ENCODE assay signal across 1 cellular context in the genomic region with DNA sequence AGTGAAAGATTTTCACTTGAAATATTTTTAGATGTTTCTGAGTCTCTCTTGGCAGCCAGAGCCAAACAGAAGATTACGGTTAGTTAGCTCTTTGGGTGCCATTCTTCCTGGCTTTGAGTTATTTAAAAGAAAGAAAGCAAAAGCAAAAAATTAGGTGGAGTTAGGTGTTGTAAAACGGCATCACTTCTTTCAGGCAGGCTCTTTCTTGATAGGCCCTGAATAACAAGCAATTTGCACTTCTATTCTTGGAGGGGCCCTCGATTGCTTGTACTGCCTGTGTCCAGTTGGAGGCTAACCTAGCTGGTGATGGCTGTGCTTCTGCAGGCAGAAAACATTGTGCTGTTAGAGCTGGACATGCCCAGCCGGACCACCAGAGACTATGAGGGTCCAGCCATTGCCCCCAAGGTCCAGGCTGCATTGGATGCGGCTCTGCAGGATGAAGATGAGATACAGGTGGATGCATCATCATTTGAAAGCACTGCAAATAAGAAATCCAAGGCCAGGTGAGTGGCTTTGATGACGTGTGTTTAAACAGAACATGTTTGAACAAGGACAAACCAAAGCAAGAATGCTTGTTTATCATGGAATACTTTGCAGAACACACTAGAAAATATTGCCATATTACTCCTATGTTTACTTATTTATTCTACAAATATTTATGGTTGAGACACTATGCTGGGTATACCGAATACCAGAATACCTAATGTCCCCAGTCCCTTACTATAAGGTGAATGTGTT.
A peak's percentile ranks its signal among the peaks of the same experiment; 100 is the strongest.
TF ChIP-seq lines count a peak whose summit lies in the region.

No MANE protein-coding gene starts in this region.

TF ChIP-seq in HepG2, 621 proteins besides CTCF, POLR2A, EP300 and RAD21 (continued from another document and continues in another):
- TF ChIP-seq, protein P1, sequence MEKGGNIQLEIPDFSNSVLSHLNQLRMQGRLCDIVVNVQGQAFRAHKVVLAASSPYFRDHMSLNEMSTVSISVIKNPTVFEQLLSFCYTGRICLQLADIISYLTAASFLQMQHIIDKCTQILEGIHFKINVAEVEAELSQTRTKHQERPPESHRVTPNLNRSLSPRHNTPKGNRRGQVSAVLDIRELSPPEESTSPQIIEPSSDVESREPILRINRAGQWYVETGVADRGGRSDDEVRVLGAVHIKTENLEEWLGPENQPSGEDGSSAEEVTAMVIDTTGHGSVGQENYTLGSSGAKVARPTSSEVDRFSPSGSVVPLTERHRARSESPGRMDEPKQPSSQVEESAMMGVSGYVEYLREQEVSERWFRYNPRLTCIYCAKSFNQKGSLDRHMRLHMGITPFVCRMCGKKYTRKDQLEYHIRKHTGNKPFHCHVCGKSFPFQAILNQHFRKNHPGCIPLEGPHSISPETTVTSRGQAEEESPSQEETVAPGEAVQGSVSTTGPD (CRISPR knock-in tag; IDR thresholded peaks at IDR 0.05), result no peak
- TF ChIP-seq AHR (CRISPR knock-in tag; IDR thresholded peaks at IDR 0.05), result peak; percentile 77; the same call in 1 of the 2 replicates
- TF ChIP-seq MEF2D (CRISPR knock-in tag; IDR thresholded peaks at IDR 0.05), result peak; percentile 71; the same call in 1 of the 2 replicates
- TF ChIP-seq RARA (CRISPR knock-in tag; IDR thresholded peaks at IDR 0.05), result peak; percentile 92
- TF ChIP-seq, protein P2, sequence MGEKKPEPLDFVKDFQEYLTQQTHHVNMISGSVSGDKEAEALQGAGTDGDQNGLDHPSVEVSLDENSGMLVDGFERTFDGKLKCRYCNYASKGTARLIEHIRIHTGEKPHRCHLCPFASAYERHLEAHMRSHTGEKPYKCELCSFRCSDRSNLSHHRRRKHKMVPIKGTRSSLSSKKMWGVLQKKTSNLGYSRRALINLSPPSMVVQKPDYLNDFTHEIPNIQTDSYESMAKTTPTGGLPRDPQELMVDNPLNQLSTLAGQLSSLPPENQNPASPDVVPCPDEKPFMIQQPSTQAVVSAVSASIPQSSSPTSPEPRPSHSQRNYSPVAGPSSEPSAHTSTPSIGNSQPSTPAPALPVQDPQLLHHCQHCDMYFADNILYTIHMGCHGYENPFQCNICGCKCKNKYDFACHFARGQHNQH (CRISPR knock-in tag; IDR thresholded peaks at IDR 0.05), result peak; percentile 96
- TF ChIP-seq WIZ (CRISPR knock-in tag; IDR thresholded peaks at IDR 0.05), result no peak
- TF ChIP-seq, protein P3, sequence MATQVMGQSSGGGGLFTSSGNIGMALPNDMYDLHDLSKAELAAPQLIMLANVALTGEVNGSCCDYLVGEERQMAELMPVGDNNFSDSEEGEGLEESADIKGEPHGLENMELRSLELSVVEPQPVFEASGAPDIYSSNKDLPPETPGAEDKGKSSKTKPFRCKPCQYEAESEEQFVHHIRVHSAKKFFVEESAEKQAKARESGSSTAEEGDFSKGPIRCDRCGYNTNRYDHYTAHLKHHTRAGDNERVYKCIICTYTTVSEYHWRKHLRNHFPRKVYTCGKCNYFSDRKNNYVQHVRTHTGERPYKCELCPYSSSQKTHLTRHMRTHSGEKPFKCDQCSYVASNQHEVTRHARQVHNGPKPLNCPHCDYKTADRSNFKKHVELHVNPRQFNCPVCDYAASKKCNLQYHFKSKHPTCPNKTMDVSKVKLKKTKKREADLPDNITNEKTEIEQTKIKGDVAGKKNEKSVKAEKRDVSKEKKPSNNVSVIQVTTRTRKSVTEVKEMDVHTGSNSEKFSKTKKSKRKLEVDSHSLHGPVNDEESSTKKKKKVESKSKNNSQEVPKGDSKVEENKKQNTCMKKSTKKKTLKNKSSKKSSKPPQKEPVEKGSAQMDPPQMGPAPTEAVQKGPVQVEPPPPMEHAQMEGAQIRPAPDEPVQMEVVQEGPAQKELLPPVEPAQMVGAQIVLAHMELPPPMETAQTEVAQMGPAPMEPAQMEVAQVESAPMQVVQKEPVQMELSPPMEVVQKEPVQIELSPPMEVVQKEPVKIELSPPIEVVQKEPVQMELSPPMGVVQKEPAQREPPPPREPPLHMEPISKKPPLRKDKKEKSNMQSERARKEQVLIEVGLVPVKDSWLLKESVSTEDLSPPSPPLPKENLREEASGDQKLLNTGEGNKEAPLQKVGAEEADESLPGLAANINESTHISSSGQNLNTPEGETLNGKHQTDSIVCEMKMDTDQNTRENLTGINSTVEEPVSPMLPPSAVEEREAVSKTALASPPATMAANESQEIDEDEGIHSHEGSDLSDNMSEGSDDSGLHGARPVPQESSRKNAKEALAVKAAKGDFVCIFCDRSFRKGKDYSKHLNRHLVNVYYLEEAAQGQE (IDR thresholded peaks at IDR 0.05; ENCODE audit: borderline replicate concordance in 1 of 2, low read depth in 1 of 2, low read length in 2 of 2), result peak in 1 of 2 experiments; percentile 49; a peak in 1 of 4 replicates
- no peak for TF ChIP-seq TCF7L2 (IDR thresholded peaks at IDR 0.05; ENCODE audit: low read depth, low read length)
- peak; percentile 77; the same call in 1 of the 2 replicates for TF ChIP-seq ETV5 (CRISPR knock-in tag; IDR thresholded peaks at IDR 0.05; ENCODE audit: borderline replicate concordance)
- TF ChIP-seq ZNF317 (CRISPR knock-in tag; IDR thresholded peaks at IDR 0.05), result peak; percentile 61
- no peak for TF ChIP-seq SOX6 (IDR thresholded peaks at IDR 0.05)
- peak; percentile 93 for TF ChIP-seq SOX6 (CRISPR knock-in tag; IDR thresholded peaks at IDR 0.05)
- 0 out of 2 replicates have a peak, but pooled peaks have one; percentile 68 for TF ChIP-seq ZNF160 (CRISPR knock-in tag; IDR thresholded peaks at IDR 0.05)
- no peak for TF ChIP-seq SP1 (IDR thresholded peaks at IDR 0.05)
- TF ChIP-seq SP1 (CRISPR knock-in tag; IDR thresholded peaks at IDR 0.05), result no peak
- TF ChIP-seq NFKBIZ (CRISPR knock-in tag; IDR thresholded peaks at IDR 0.05), result peak; percentile 89
- peak; percentile 87; the same call in 1 of the 2 replicates for TF ChIP-seq JUN (CRISPR knock-in tag; IDR thresholded peaks at IDR 0.05)
- TF ChIP-seq FOXO1 (CRISPR knock-in tag; IDR thresholded peaks at IDR 0.05), result peak; percentile 95
- TF ChIP-seq ZBTB20 (CRISPR knock-in tag; IDR thresholded peaks at IDR 0.05; ENCODE audit: borderline replicate concordance, low read depth), result peak; percentile 88; the same call in 1 of the 2 replicates
- TF ChIP-seq ARNT (IDR thresholded peaks at IDR 0.05), result no peak
- TF ChIP-seq NR2F2 (IDR thresholded peaks at IDR 0.05; ENCODE audit: borderline replicate concordance, low read depth), result peak; percentile 56
- peak; percentile 96 for TF ChIP-seq CREB1 (IDR thresholded peaks at IDR 0.05)
- peak; percentile 93 for TF ChIP-seq CREB1 (CRISPR knock-in tag; IDR thresholded peaks at IDR 0.05)
- peak; percentile 84; the same call in 1 of the 2 replicates for TF ChIP-seq ZNF614 (CRISPR knock-in tag; IDR thresholded peaks at IDR 0.05; ENCODE audit: borderline replicate concordance)
- peak; percentile 47; the same call in 1 of the 2 replicates for TF ChIP-seq NFKB2 (CRISPR knock-in tag; IDR thresholded peaks at IDR 0.05; ENCODE audit: borderline replicate concordance)
- TF ChIP-seq ZFP36 (IDR thresholded peaks at IDR 0.05; ENCODE audit: borderline replicate concordance, low read depth, low read length, partially characterized antibody), result peak; percentile 89
- no peak for TF ChIP-seq MAZ (IDR thresholded peaks at IDR 0.05; ENCODE audit: borderline replicate concordance, low read depth, low read length)
- TF ChIP-seq MAZ (CRISPR knock-in tag; IDR thresholded peaks at IDR 0.05; ENCODE audit: low read depth), result peak; percentile 50
- TF ChIP-seq PHF21A (CRISPR knock-in tag; IDR thresholded peaks at IDR 0.05), result peak; percentile 81
- peak; percentile 94 for TF ChIP-seq NCOA2 (CRISPR knock-in tag; IDR thresholded peaks at IDR 0.05)
- TF ChIP-seq ZBTB8A (CRISPR knock-in tag; IDR thresholded peaks at IDR 0.05; ENCODE audit: borderline replicate concordance, low read depth), result no peak
- peak; percentile 73; the same call in 1 of the 2 replicates for TF ChIP-seq TGIF2 (CRISPR knock-in tag; IDR thresholded peaks at IDR 0.05)
- TF ChIP-seq ZNF577 (CRISPR knock-in tag; IDR thresholded peaks at IDR 0.05; ENCODE audit: borderline replicate concordance, low read depth), result no peak
- TF ChIP-seq NR2F1 (CRISPR knock-in tag; IDR thresholded peaks at IDR 0.05), result peak in 1 of 2 experiments; percentile 59; a peak in 1 of 4 replicates
- TF ChIP-seq, protein P4, sequence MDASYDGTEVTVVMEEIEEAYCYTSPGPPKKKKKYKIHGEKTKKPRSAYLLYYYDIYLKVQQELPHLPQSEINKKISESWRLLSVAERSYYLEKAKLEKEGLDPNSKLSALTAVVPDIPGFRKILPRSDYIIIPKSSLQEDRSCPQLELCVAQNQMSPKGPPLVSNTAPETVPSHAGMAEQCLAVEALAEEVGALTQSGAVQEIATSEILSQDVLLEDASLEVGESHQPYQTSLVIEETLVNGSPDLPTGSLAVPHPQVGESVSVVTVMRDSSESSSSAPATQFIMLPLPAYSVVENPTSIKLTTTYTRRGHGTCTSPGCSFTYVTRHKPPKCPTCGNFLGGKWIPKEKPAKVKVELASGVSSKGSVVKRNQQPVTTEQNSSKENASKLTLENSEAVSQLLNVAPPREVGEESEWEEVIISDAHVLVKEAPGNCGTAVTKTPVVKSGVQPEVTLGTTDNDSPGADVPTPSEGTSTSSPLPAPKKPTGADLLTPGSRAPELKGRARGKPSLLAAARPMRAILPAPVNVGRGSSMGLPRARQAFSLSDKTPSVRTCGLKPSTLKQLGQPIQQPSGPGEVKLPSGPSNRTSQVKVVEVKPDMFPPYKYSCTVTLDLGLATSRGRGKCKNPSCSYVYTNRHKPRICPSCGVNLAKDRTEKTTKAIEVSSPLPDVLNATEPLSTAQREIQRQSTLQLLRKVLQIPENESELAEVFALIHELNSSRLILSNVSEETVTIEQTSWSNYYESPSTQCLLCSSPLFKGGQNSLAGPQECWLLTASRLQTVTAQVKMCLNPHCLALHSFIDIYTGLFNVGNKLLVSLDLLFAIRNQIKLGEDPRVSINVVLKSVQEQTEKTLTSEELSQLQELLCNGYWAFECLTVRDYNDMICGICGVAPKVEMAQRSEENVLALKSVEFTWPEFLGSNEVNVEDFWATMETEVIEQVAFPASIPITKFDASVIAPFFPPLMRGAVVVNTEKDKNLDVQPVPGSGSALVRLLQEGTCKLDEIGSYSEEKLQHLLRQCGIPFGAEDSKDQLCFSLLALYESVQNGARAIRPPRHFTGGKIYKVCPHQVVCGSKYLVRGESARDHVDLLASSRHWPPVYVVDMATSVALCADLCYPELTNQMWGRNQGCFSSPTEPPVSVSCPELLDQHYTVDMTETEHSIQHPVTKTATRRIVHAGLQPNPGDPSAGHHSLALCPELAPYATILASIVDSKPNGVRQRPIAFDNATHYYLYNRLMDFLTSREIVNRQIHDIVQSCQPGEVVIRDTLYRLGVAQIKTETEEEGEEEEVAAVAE (CRISPR knock-in tag; IDR thresholded peaks at IDR 0.05; ENCODE audit: borderline replicate concordance), result 0 out of 2 replicates have a peak, but pooled peaks have one; percentile 35
- peak; percentile 97 for TF ChIP-seq FOXP1 (IDR thresholded peaks at IDR 0.05)
- TF ChIP-seq FOXP1 (CRISPR knock-in tag; IDR thresholded peaks at IDR 0.05), result peak; percentile 100
- TF ChIP-seq PAF1 (CRISPR knock-in tag; IDR thresholded peaks at IDR 0.05), result no peak
- peak; percentile 86 for TF ChIP-seq KDM1A (CRISPR knock-in tag; IDR thresholded peaks at IDR 0.05)
- TF ChIP-seq, protein P5, sequence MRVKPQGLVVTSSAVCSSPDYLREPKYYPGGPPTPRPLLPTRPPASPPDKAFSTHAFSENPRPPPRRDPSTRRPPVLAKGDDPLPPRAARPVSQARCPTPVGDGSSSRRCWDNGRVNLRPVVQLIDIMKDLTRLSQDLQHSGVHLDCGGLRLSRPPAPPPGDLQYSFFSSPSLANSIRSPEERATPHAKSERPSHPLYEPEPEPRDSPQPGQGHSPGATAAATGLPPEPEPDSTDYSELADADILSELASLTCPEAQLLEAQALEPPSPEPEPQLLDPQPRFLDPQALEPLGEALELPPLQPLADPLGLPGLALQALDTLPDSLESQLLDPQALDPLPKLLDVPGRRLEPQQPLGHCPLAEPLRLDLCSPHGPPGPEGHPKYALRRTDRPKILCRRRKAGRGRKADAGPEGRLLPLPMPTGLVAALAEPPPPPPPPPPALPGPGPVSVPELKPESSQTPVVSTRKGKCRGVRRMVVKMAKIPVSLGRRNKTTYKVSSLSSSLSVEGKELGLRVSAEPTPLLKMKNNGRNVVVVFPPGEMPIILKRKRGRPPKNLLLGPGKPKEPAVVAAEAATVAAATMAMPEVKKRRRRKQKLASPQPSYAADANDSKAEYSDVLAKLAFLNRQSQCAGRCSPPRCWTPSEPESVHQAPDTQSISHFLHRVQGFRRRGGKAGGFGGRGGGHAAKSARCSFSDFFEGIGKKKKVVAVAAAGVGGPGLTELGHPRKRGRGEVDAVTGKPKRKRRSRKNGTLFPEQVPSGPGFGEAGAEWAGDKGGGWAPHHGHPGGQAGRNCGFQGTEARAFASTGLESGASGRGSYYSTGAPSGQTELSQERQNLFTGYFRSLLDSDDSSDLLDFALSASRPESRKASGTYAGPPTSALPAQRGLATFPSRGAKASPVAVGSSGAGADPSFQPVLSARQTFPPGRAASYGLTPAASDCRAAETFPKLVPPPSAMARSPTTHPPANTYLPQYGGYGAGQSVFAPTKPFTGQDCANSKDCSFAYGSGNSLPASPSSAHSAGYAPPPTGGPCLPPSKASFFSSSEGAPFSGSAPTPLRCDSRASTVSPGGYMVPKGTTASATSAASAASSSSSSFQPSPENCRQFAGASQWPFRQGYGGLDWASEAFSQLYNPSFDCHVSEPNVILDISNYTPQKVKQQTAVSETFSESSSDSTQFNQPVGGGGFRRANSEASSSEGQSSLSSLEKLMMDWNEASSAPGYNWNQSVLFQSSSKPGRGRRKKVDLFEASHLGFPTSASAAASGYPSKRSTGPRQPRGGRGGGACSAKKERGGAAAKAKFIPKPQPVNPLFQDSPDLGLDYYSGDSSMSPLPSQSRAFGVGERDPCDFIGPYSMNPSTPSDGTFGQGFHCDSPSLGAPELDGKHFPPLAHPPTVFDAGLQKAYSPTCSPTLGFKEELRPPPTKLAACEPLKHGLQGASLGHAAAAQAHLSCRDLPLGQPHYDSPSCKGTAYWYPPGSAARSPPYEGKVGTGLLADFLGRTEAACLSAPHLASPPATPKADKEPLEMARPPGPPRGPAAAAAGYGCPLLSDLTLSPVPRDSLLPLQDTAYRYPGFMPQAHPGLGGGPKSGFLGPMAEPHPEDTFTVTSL (CRISPR knock-in tag; IDR thresholded peaks at IDR 0.05; ENCODE audit: borderline replicate concordance), result peak; percentile 93
- peak; percentile 67; the same call in 1 of the 2 replicates for TF ChIP-seq KDM6A (CRISPR knock-in tag; IDR thresholded peaks at IDR 0.05; ENCODE audit: low read depth)
- TF ChIP-seq KLF9 (CRISPR knock-in tag; IDR thresholded peaks at IDR 0.05; ENCODE audit: low read depth), result 0 out of 2 replicates have a peak, but pooled peaks have one; percentile 40
- 0 out of 2 replicates have a peak, but pooled peaks have one; percentile 62 for TF ChIP-seq ZNF670 (CRISPR knock-in tag; IDR thresholded peaks at IDR 0.05; ENCODE audit: borderline replicate concordance)
- peak; percentile 57; the same call in 1 of the 2 replicates for TF ChIP-seq NCOR1 (IDR thresholded peaks at IDR 0.05; ENCODE audit: borderline replicate concordance, low read length)
